In the genomic region with DNA sequence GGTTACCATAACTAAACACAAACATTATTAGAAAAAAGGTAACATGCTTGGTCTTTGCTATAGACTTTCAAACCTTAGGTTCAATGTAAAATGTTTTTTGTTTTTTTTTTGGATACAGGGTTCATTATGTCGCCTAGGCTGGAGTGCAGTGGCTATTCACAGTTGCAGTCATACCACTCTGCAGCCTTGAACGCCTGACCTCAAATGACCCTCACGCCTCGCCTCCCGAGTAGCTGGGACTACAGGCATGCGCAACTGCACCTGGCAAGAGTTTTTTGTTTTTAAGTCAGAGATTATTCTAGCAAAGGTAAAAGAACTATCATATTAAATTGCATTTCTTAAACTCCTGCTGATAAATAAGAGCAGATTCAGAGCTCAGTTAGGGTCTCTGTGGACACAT, we compare ENCODE assay signal across 24 cellular contexts. TPM values are rescaled to one million over a fixed set of nuclear protein-coding genes. Genes with fewer than 3 reads are reported as not detected.
"Had no signal": no experiment of that assay in that cellular context is flagged by ENCODE, and none has a peak within 500 bp of the region (broad histone marks: within the 10 kb centered on the region; RNA-seq: fewer than 3 reads in every experiment).

No MANE protein-coding gene starts in this region.

- H3K27ac Mint-ChIP-seq: activated CD8-positive, alpha-beta T cell treated with anti-CD3 and anti-CD28 coated beads for 36 hours; activated naive CD8-positive, alpha-beta T cell; effector memory CD8-positive, alpha-beta T cell had no signal

- ATAC-seq: activated CD8-positive, alpha-beta T cell treated with anti-CD3 and anti-CD28 coated beads for 36 hours; effector memory CD8-positive, alpha-beta T cell; left colon had no signal

- H3K36me3 ChIP-seq: ovary, SJSA1, upper lobe of left lung had no signal

- H3K36me3 Mint-ChIP-seq: activated naive CD8-positive, alpha-beta T cell; brain had no signal

- H3K4me1 ChIP-seq: upper lobe of left lung had no signal

- DNase-seq: activated CD4-positive, alpha-beta T cell treated with anti-CD3 and anti-CD28 coated beads for 48 hours; activated CD8-positive, alpha-beta memory T cell treated with anti-CD3 and anti-CD28 coated beads, Interleukin-2, amount 50 U/mL, for 4 hours; activated CD8-positive, alpha-beta T cell treated with anti-CD3 and anti-CD28 coated beads for 36 hours; activated effector memory CD4-positive, alpha-beta T cell treated with anti-CD3 and anti-CD28 coated beads, Interleukin-2, amount 50 U/mL, for 16 hours; activated T-cell treated with anti-CD3 and anti-CD28 coated beads, Interleukin-2, amount 50 U/mL, for 48 hours; amygdala; cerebellar nuclear complex; effector memory CD8-positive, alpha-beta T cell; foreskin melanocyte; left colon; stimulated activated CD4-positive, alpha-beta T cell treated with anti-CD3 and anti-CD28 coated beads, Interleukin-15, amount 100 ng/mL, for 24 hours; stimulated activated CD4-positive, alpha-beta T cell treated with anti-CD3 and anti-CD28 coated beads, Interleukin-4, amount 100 ng/mL, for 24 hours; stimulated activated naive CD4-positive, alpha-beta T cell; substantia nigra; T-helper 2 cell had no signal

- H3K4me3 Mint-ChIP-seq: activated CD8-positive, alpha-beta T cell treated with anti-CD3 and anti-CD28 coated beads for 36 hours; activated naive CD8-positive, alpha-beta T cell; brain; effector memory CD8-positive, alpha-beta T cell had no signal

- H3K9me3 Mint-ChIP-seq: activated CD8-positive, alpha-beta T cell treated with anti-CD3 and anti-CD28 coated beads for 36 hours; effector memory CD8-positive, alpha-beta T cell had no signal

- H3K9me3 ChIP-seq: ovary, SJSA1, upper lobe of left lung had no signal

- H3K4me3 ChIP-seq: ovary, SJSA1, skin epidermis, upper lobe of left lung had no signal

- H3K27me3 ChIP-seq: ovary, SJSA1, upper lobe of left lung had no signal

- H3K27ac ChIP-seq: epithelial cell of prostate, ovary, SJSA1, skin epidermis, upper lobe of left lung had no signal

RNA-seq across cellular contexts. Expression of a gene that starts 55.1 kb away (rescaled TPM):
- total RNA-seq: activated CD8-positive, alpha-beta T cell treated with anti-CD3 and anti-CD28 coated beads for 36 hours; fibroblast of lung; left colon; mesenteric fat pad; SJSA1 had no signal
